9 cellular contexts compared by ENCODE assay signal in genomic region chr11:104668797-104669463, GRCh38.
DNase-seq lines count a peak whose midpoint lies in the region; ATAC-seq lines count a peak whose summit lies in the region.
"Had no signal": no experiment of that assay in that cellular context is flagged by ENCODE, and none has a peak within 500 bp of the region (broad histone marks: within the 10 kb centered on the region; RNA-seq: fewer than 3 reads in every experiment).

No MANE protein-coding gene starts in this region.

- H3K27ac Mint-ChIP-seq in naive thymus-derived CD4-positive, alpha-beta T cell = peak overlapping the region in 3 of 9 donors; percentile 4 to 20 (median 10)

- H3K4me3 ChIP-seq in naive thymus-derived CD4-positive, alpha-beta T cell (ENCODE audit: low read length) = no peak overlapping the region
- no peak overlapping the region for H3K4me3 ChIP-seq in neuronal stem cell (ENCODE audit: low read length in 2 of 2)

- CTCF ChIA-PET in naive thymus-derived CD4-positive, alpha-beta T cell (lab: Charles Lee) = no interaction called here

- H3K18ac ChIP-seq in neuronal stem cell (ENCODE audit: low read length) = no peak overlapping the region

- no peak overlapping the region for H4K8ac ChIP-seq in neuronal stem cell (ENCODE audit: low read depth, low read length)

- no peak overlapping the region for H2BK5ac ChIP-seq in neuronal stem cell (ENCODE audit: low read length)

- no peak overlapping the region for H4K91ac ChIP-seq in neuronal stem cell (ENCODE audit: low read depth, low read length, poor library complexity)

- no CpG with 5 or more reads among the region's 5 CpGs for WGBS in neuronal stem cell (ENCODE audit: extremely low coverage in 2 of 2, insufficient read length in 2 of 2, insufficient replicate concordance in 1 of 2), 2 donors

- H3K4me1 Mint-ChIP-seq in naive thymus-derived CD4-positive, alpha-beta T cell = peaks cover 0 to 20% (median 8%) of the 10 kb centered on the region in 7 donors

- POLR2A ChIA-PET in naive thymus-derived CD4-positive, alpha-beta T cell (lab: Charles Lee) = interaction anchor here (0.5 kb wide), 1 partner anchor 933 kb away, joined by 3 read pairs; no protein-coding TSS in a partner anchor

- H2BK120ac ChIP-seq in neuronal stem cell (ENCODE audit: low read depth, low read length) = no peak overlapping the region

- H3K14ac ChIP-seq in neuronal stem cell (ENCODE audit: low read length) = no peak overlapping the region

- H2AFZ ChIP-seq in neuronal stem cell (ENCODE audit: low read length) = no peak overlapping the region

- peak overlapping the region in 1 of 10 donors; percentile 10 for H3K4me3 Mint-ChIP-seq in naive thymus-derived CD4-positive, alpha-beta T cell

- no peaks in the 10 kb centered on the region for H3K36me3 ChIP-seq in naive thymus-derived CD4-positive, alpha-beta T cell (ENCODE audit: control insufficient read depth in 2 of 3, insufficient read depth in 3 of 3, low read length in 3 of 3)
- H3K36me3 ChIP-seq in neuronal stem cell (replicated peaks in 1 of 2; ENCODE audit: control insufficient read depth in 2 of 2, insufficient read depth in 2 of 2, low read length in 2 of 2) = no peaks in the 10 kb centered on the region

- H3K9me3 ChIP-seq in naive thymus-derived CD4-positive, alpha-beta T cell (ENCODE audit: control insufficient read depth in 2 of 3, low read length in 3 of 3) = no peaks in the 10 kb centered on the region
- no peaks in the 10 kb centered on the region for H3K9me3 ChIP-seq in neuronal stem cell (replicated peaks in 1 of 2; ENCODE audit: control insufficient read depth in 2 of 2, insufficient read depth in 1 of 2, low read depth in 1 of 2, low read length in 2 of 2)

- intact Hi-C loops in naive thymus-derived CD4-positive, alpha-beta T cell (cut with micrococcal nuclease) = loop anchor here (2.0 to 5.0 kb wide), 4 partner anchors 14 to 36 kb away; no protein-coding TSS in a partner anchor

- peak; percentile 72 for DNase-seq in DMS53 (lab: John Stamatoyannopoulos, UW)
- DNase-seq in M059J (ENCODE audit: low read depth) = peak; percentile 94
- peak; percentile 49 for DNase-seq in brain pericyte (ENCODE audit: low read depth, low spot score)
- no peak for DNase-seq in naive thymus-derived CD4-positive, alpha-beta T cell
- no peak for DNase-seq in neuronal stem cell (ENCODE audit: low spot score)
- DNase-seq: left colon had no signal

- H2BK12ac ChIP-seq in neuronal stem cell (ENCODE audit: low read length) = no peak overlapping the region

- no peak overlapping the region for H2BK15ac ChIP-seq in neuronal stem cell (ENCODE audit: low read length)

- H3K9ac ChIP-seq in neuronal stem cell (ENCODE audit: low read depth, low read length, poor library complexity) = no peak overlapping the region

- H3K4ac ChIP-seq in neuronal stem cell (ENCODE audit: low read length) = no peak overlapping the region

- no peaks in the 10 kb centered on the region for H3K79me1 ChIP-seq in neuronal stem cell (ENCODE audit: low read depth, low read length)

- no peak overlapping the region for H3K27ac ChIP-seq in naive thymus-derived CD4-positive, alpha-beta T cell (ENCODE audit: low read depth, low read length)
- H3K27ac ChIP-seq in neuronal stem cell (replicated peaks; ENCODE audit: low read length) = no peak overlapping the region

- no peaks in the 10 kb centered on the region for H3K27me3 ChIP-seq in naive thymus-derived CD4-positive, alpha-beta T cell (ENCODE audit: control insufficient read depth in 2 of 2, insufficient read depth in 2 of 2, low read length in 2 of 2)
- H3K27me3 ChIP-seq in neuronal stem cell (ENCODE audit: control insufficient read depth in 3 of 3, insufficient read depth in 3 of 3, low read depth in 1 of 3, low read length in 3 of 3) = no peaks in the 10 kb centered on the region

- ATAC-seq in naive thymus-derived CD4-positive, alpha-beta T cell = peak; percentile 79
- ATAC-seq in GM21619 (IDR thresholded peaks at IDR 0.05; ENCODE audit: unreplicated experiment) (no peak), GM18909 (IDR thresholded peaks at IDR 0.05; ENCODE audit: poor library complexity, unreplicated experiment) (no peak), GM19328 (IDR thresholded peaks at IDR 0.05; ENCODE audit: unreplicated experiment) (no peak)
- ATAC-seq: left colon had no signal

- H3K23ac ChIP-seq in neuronal stem cell (ENCODE audit: low read depth, low read length, poor library complexity) = no peak overlapping the region

- no peak overlapping the region for H2AK5ac ChIP-seq in neuronal stem cell (ENCODE audit: low read depth, low read length)

- H3K9me3 Mint-ChIP-seq in naive thymus-derived CD4-positive, alpha-beta T cell = peaks cover 0 to 6% (median 0%) of the 10 kb centered on the region in 11 donors

- H3K4me2 ChIP-seq in neuronal stem cell (ENCODE audit: insufficient read depth, low read length, poor library complexity, severe bottlenecking) = no peak overlapping the region

- H3K4me1 ChIP-seq in naive thymus-derived CD4-positive, alpha-beta T cell (ENCODE audit: control insufficient read depth in 2 of 2, insufficient read depth in 2 of 2, low read length in 2 of 2) = no peaks in the 10 kb centered on the region
- H3K4me1 ChIP-seq in neuronal stem cell (ENCODE audit: control insufficient read depth in 2 of 2, insufficient read depth in 1 of 2, low read depth in 1 of 2, low read length in 2 of 2) = no peaks in the 10 kb centered on the region

- H3K36me3 Mint-ChIP-seq in naive thymus-derived CD4-positive, alpha-beta T cell = peaks cover 0 to 5% (median 0%) of the 10 kb centered on the region in 5 donors

- peaks cover 0 to 14% (median 0%) of the 10 kb centered on the region in 5 donors for H3K27me3 Mint-ChIP-seq in naive thymus-derived CD4-positive, alpha-beta T cell

Comparison
In these comparisons a context has a peak if more than half of its experiments do, and no peak if none do; other contexts are left out.
1. DNase-seq: peak in DMS53 (single experiment), M059J (single experiment) and brain pericyte (single experiment); none in naive thymus-derived CD4-positive, alpha-beta T cell (0 of 9) and neuronal stem cell (single experiment).